Comparison of ENCODE assay signal across 9 cellular contexts in genomic region chr19:5304486-5304885, GRCh38.
"Had no signal": no experiment of that assay in that cellular context is flagged by ENCODE, and none has a peak within 500 bp of the region (broad histone marks: within the 10 kb centered on the region; RNA-seq: fewer than 3 reads in every experiment).

No MANE protein-coding gene starts in this region.

- H3K4me3 Mint-ChIP-seq: GM23338, HFFc6 had no signal

- H3K4me2 ChIP-seq: GM23338 had no signal

- H3K36me3 ChIP-seq: HAP-1 had no signal

- ATAC-seq: GM23338, HCT116, K562 had no signal

- H3K27ac Mint-ChIP-seq: GM23338, HFFc6 had no signal

- H2AFZ ChIP-seq: GM23338 had no signal

- H3K4me3 ChIP-seq: GM23338, HAP-1, K562 had no signal

- DNase-seq: H7, HFFc6, IMR-90 had no signal

- FAIRE-seq: H1, K562 had no signal

- H3K9me3 ChIP-seq: HAP-1 had no signal

- H3K27ac ChIP-seq: HL-60 had no signal

- H3K9me3 Mint-ChIP-seq: GM23338, HFFc6 had no signal
